ENCODE assay signal across 1 cellular context in genomic region chr1:12143631-12144155, GRCh38.
TF ChIP-seq lines count a peak whose summit lies in the region.

No MANE protein-coding gene starts in this region.

TF ChIP-seq in GM12878, 131 proteins besides CTCF, POLR2A, EP300 and RAD21 (continued from another document and continues in another):
- TF ChIP-seq ZBTB40 (IDR thresholded peaks at IDR 0.05; ENCODE audit: borderline replicate concordance), result no peak
- TF ChIP-seq BMI1 (IDR thresholded peaks at IDR 0.05; ENCODE audit: borderline replicate concordance), result no peak
- no peak for TF ChIP-seq KLF5 (IDR thresholded peaks at IDR 0.05; ENCODE audit: partially characterized antibody)
- no peak for TF ChIP-seq ZBTB11 (CRISPR knock-in tag; IDR thresholded peaks at IDR 0.05)
- no peak for TF ChIP-seq BCLAF1 (IDR thresholded peaks at IDR 0.05)
- TF ChIP-seq PAX8 (IDR thresholded peaks at IDR 0.05), result no peak
- no peak; the same call in 1 of the 2 replicates for TF ChIP-seq FOXK2 (IDR thresholded peaks at IDR 0.05)
- peak; percentile 61 for TF ChIP-seq RUNX3 (IDR thresholded peaks at IDR 0.05; ENCODE audit: low read length)
- peak; percentile 73 for TF ChIP-seq RAD51 (IDR thresholded peaks at IDR 0.05)
- TF ChIP-seq PRDM15 (CRISPR knock-in tag; IDR thresholded peaks at IDR 0.05), result no peak
- TF ChIP-seq CEBPZ (IDR thresholded peaks at IDR 0.05; ENCODE audit: low read depth, low read length), result no peak
- TF ChIP-seq NRF1 (conservative IDR thresholded peaks at IDR 0.05; ENCODE audit: low read depth, low read length), result no peak
- TF ChIP-seq ATF2 (IDR thresholded peaks at IDR 0.05; ENCODE audit: low read length), result no peak
- TF ChIP-seq MYB (IDR thresholded peaks at IDR 0.05; ENCODE audit: borderline replicate concordance, low read depth, low read length), result no peak
- TF ChIP-seq POLR2AphosphoS5 (IDR thresholded peaks at IDR 0.05; ENCODE audit: low read length), result no peak
- TF ChIP-seq TAF1 (IDR thresholded peaks at IDR 0.05; ENCODE audit: borderline replicate concordance, low read depth, low read length), result no peak
- TF ChIP-seq EED (IDR thresholded peaks at IDR 0.05; ENCODE audit: low read depth), result peak; percentile 54; the same call in 1 of the 2 replicates
- TF ChIP-seq RCOR1 (conservative IDR thresholded peaks at IDR 0.05; ENCODE audit: low read depth, low read length), result no peak
- peak; percentile 75 for TF ChIP-seq MXI1 (IDR thresholded peaks at IDR 0.05; ENCODE audit: low read depth, low read length)
- no peak for TF ChIP-seq SRF (IDR thresholded peaks at IDR 0.05; ENCODE audit: low read depth in 2 of 2, low read length in 2 of 2)
- no peak for TF ChIP-seq RBBP5 (conservative IDR thresholded peaks at IDR 0.05)
- TF ChIP-seq BACH1 (IDR thresholded peaks at IDR 0.05; ENCODE audit: borderline replicate concordance), result no peak
- TF ChIP-seq GABPA (IDR thresholded peaks at IDR 0.05; ENCODE audit: low read depth), result no peak
- 0 out of 2 replicates have a peak, but pooled peaks have one; percentile 10 for TF ChIP-seq NR2F1 (conservative IDR thresholded peaks at IDR 0.05)
- no peak for TF ChIP-seq ATF7 (IDR thresholded peaks at IDR 0.05; ENCODE audit: low read depth)
- peak; percentile 89 for TF ChIP-seq IKZF1 (conservative IDR thresholded peaks at IDR 0.05)
- no peak for TF ChIP-seq BCL3 (IDR thresholded peaks at IDR 0.05; ENCODE audit: borderline replicate concordance, insufficient read depth, low read depth, low read length, poor library complexity, severe bottlenecking)
- TF ChIP-seq ZZZ3 (IDR thresholded peaks at IDR 0.05; ENCODE audit: control insufficient read depth, insufficient read length, low read depth), result no peak
- no peak for TF ChIP-seq ZNF217 (IDR thresholded peaks at IDR 0.05)
- no peak for TF ChIP-seq RB1 (IDR thresholded peaks at IDR 0.05; ENCODE audit: borderline replicate concordance)
- TF ChIP-seq JUNB (IDR thresholded peaks at IDR 0.05), result no peak
- TF ChIP-seq RELA (IDR thresholded peaks at IDR 0.05; ENCODE audit: borderline replicate concordance, partially characterized antibody), result no peak
- peak; percentile 80; the same call in 1 of the 2 replicates for TF ChIP-seq SPI1 (IDR thresholded peaks at IDR 0.05; ENCODE audit: borderline replicate concordance, insufficient read depth, low read depth, low read length)
- no peak for TF ChIP-seq MEF2A (IDR thresholded peaks at IDR 0.05; ENCODE audit: insufficient read depth, low read depth, low read length)
- no peak for TF ChIP-seq LARP7 (IDR thresholded peaks at IDR 0.05)
- no peak for TF ChIP-seq SMARCA5 (IDR thresholded peaks at IDR 0.05)
- no peak for TF ChIP-seq NFXL1 (IDR thresholded peaks at IDR 0.05; ENCODE audit: borderline replicate concordance)
- TF ChIP-seq SREBF1 (IDR thresholded peaks at IDR 0.05; ENCODE audit: low read length), result no peak
- no peak for TF ChIP-seq PAX5 (IDR thresholded peaks at IDR 0.05; ENCODE audit: borderline replicate concordance, low read depth, low read length)
- no peak for TF ChIP-seq SMC3 (IDR thresholded peaks at IDR 0.05; ENCODE audit: borderline replicate concordance, low read length)
- TF ChIP-seq ZBED1 (IDR thresholded peaks at IDR 0.05; ENCODE audit: borderline replicate concordance), result no peak
- TF ChIP-seq EZH2 (IDR thresholded peaks at IDR 0.05; ENCODE audit: borderline replicate concordance, control insufficient read depth, low read depth, low read length), result no peak
- TF ChIP-seq RFX5 (IDR thresholded peaks at IDR 0.05; ENCODE audit: low read depth, low read length), result no peak
- no peak for TF ChIP-seq YBX1 (IDR thresholded peaks at IDR 0.05)
- TF ChIP-seq SIX5 (IDR thresholded peaks at IDR 0.05; ENCODE audit: low read depth, low read length, severe bottlenecking), result no peak
